23 cellular contexts compared by ENCODE assay signal in genomic region chr12:76462668-76463224, GRCh38.
DNase-seq lines count a peak whose midpoint lies in the region; ATAC-seq, FAIRE-seq and TF ChIP-seq lines count a peak whose summit lies in the region.
"Had no signal": no experiment of that assay in that cellular context is flagged by ENCODE, and none has a peak within 500 bp of the region (broad histone marks: within the 10 kb centered on the region; RNA-seq: fewer than 3 reads in every experiment).

No MANE protein-coding gene starts in this region.

- TF ChIP-seq CTCF in RWPE2 (IDR thresholded peaks at IDR 0.05; ENCODE audit: poor library complexity, severe bottlenecking) (no peak), sigmoid colon (IDR thresholded peaks at IDR 0.05) (no peak)

- peaks cover 5% of the 10 kb centered on the region for H3K79me1 ChIP-seq in mesendoderm (ENCODE audit: low read length)

- H3K9ac ChIP-seq in mesendoderm (ENCODE audit: low read length) = no peak overlapping the region

- H2BK5ac ChIP-seq in mesendoderm (ENCODE audit: low read length) = no peak overlapping the region

- no peak overlapping the region for H4K8ac ChIP-seq in mesendoderm (ENCODE audit: low read depth, low read length)

- no peaks in the 10 kb centered on the region for H3K9me3 Mint-ChIP-seq in activated T-cell treated with anti-CD3 and anti-CD28 coated beads, Interleukin-2, amount 50 U/mL, for 24 hours
- no peaks in the 10 kb centered on the region for H3K9me3 Mint-ChIP-seq in naive thymus-derived CD4-positive, alpha-beta T cell

- WGBS in sigmoid colon, 2 donors = 79 to 89% methylated on average over 2 of the region's 2 CpGs
- no CpG with 5 or more reads among the region's 2 CpGs for WGBS in mesendoderm (ENCODE audit: extremely low coverage, insufficient coverage, low lambda C conversion rate)

- H3K56ac ChIP-seq in mesendoderm (ENCODE audit: low read length) = no peak overlapping the region

- H3K27me3 ChIP-seq in RWPE2 (ENCODE audit: insufficient read depth, poor library complexity, severe bottlenecking) (no peaks in the 10 kb centered on the region), sigmoid colon (no peaks in the 10 kb centered on the region), mesendoderm (ENCODE audit: insufficient read depth, low read length, poor library complexity) (no peaks in the 10 kb centered on the region)
- H3K27me3 ChIP-seq in naive thymus-derived CD4-positive, alpha-beta T cell (ENCODE audit: control insufficient read depth in 2 of 2, insufficient read depth in 2 of 2, low read length in 2 of 2) = no peaks in the 10 kb centered on the region
- H3K27me3 ChIP-seq: left lung, Peyer's patch, tibial nerve had no signal

- no peak overlapping the region for H3K4ac ChIP-seq in mesendoderm (ENCODE audit: low read depth, low read length)

- H3K27me3 Mint-ChIP-seq in activated T-cell treated with anti-CD3 and anti-CD28 coated beads, Interleukin-2, amount 50 U/mL, for 24 hours = no peaks in the 10 kb centered on the region
- H3K27me3 Mint-ChIP-seq in naive thymus-derived CD4-positive, alpha-beta T cell = no peaks in the 10 kb centered on the region

- H2BK120ac ChIP-seq in mesendoderm (ENCODE audit: low read depth, low read length) = no peak overlapping the region

- peaks cover 51% of the 10 kb centered on the region for H3K4me1 Mint-ChIP-seq in activated T-cell treated with anti-CD3 and anti-CD28 coated beads, Interleukin-2, amount 50 U/mL, for 24 hours (ENCODE audit: low read depth)
- peaks cover 9 to 59% (median 52%) of the 10 kb centered on the region in 7 donors for H3K4me1 Mint-ChIP-seq in naive thymus-derived CD4-positive, alpha-beta T cell

- no peak overlapping the region for H2AK5ac ChIP-seq in mesendoderm (ENCODE audit: low read length)

- H3K36me3 Mint-ChIP-seq in activated T-cell treated with anti-CD3 and anti-CD28 coated beads, Interleukin-2, amount 50 U/mL, for 24 hours (ENCODE audit: low read depth) = peaks cover 6% of the 10 kb centered on the region
- peaks cover 0 to 7% (median 0%) of the 10 kb centered on the region in 5 donors for H3K36me3 Mint-ChIP-seq in naive thymus-derived CD4-positive, alpha-beta T cell

- H3K4me3 ChIP-seq in RWPE2 (ENCODE audit: severe bottlenecking) = no peak overlapping the region
- no peak overlapping the region for H3K4me3 ChIP-seq in naive thymus-derived CD4-positive, alpha-beta T cell (ENCODE audit: low read length)
- no peak overlapping the region for H3K4me3 ChIP-seq in sigmoid colon
- no peak overlapping the region for H3K4me3 ChIP-seq in mesendoderm (ENCODE audit: low read length)
- H3K4me3 ChIP-seq: A549, coronary artery, left lung, Peyer's patch, SK-N-MC, tibial nerve had no signal

- ATAC-seq in RWPE2 (ENCODE audit: low read depth) = peak; percentile 29; the same call in 1 of the 3 replicates
- ATAC-seq in naive thymus-derived CD4-positive, alpha-beta T cell = no peak
- ATAC-seq: A549, HCT116, left lung had no signal

- H3K4me2 ChIP-seq in mesendoderm (ENCODE audit: low read length) = no peak overlapping the region
- H3K4me2 ChIP-seq: A549 had no signal

- no peak for FAIRE-seq in frontal cortex (lab: Jason Lieb, UNC)
- FAIRE-seq: A549 had no signal

- H2BK15ac ChIP-seq in mesendoderm (replicated peaks; ENCODE audit: low read depth) = no peak overlapping the region

- TF ChIP-seq EP300 in sigmoid colon (IDR thresholded peaks at IDR 0.05) = no peak

- H4K5ac ChIP-seq in mesendoderm (ENCODE audit: low read length) = no peak overlapping the region

- H3K27ac ChIP-seq in RWPE2 (ENCODE audit: poor library complexity, severe bottlenecking) = no peak overlapping the region
- no peak overlapping the region for H3K27ac ChIP-seq in naive thymus-derived CD4-positive, alpha-beta T cell (ENCODE audit: low read depth, low read length)
- no peak overlapping the region for H3K27ac ChIP-seq in sigmoid colon
- H3K27ac ChIP-seq in mesendoderm (ENCODE audit: low read depth, low read length) = no peak overlapping the region
- H3K27ac ChIP-seq: A549, C4-2B, coronary artery, left lung, Peyer's patch, SK-N-MC, tibial nerve had no signal

- H3K9me3 ChIP-seq in RWPE2 (ENCODE audit: severe bottlenecking) (no peaks in the 10 kb centered on the region), sigmoid colon (no peaks in the 10 kb centered on the region)
- H3K9me3 ChIP-seq in naive thymus-derived CD4-positive, alpha-beta T cell (ENCODE audit: control insufficient read depth in 2 of 3, low read length in 3 of 3) = no peaks in the 10 kb centered on the region
- H3K9me3 ChIP-seq: A549, left lung, Peyer's patch, tibial nerve had no signal

- peaks cover 1% of the 10 kb centered on the region for H3K79me2 ChIP-seq in mesendoderm (ENCODE audit: control insufficient read depth, insufficient read depth, low read length)

- no peak overlapping the region for H3K18ac ChIP-seq in mesendoderm (ENCODE audit: low read length)

- no peak overlapping the region for H3K4me3 Mint-ChIP-seq in activated T-cell treated with anti-CD3 and anti-CD28 coated beads, Interleukin-2, amount 50 U/mL, for 24 hours
- no peak overlapping the region for H3K4me3 Mint-ChIP-seq in naive thymus-derived CD4-positive, alpha-beta T cell

- H3K27ac Mint-ChIP-seq in activated T-cell treated with anti-CD3 and anti-CD28 coated beads, Interleukin-2, amount 50 U/mL, for 24 hours = peak overlapping the region; percentile 45
- peak overlapping the region in 7 of 9 donors; percentile 2 to 72 (median 49) for H3K27ac Mint-ChIP-seq in naive thymus-derived CD4-positive, alpha-beta T cell

- no peak for TF ChIP-seq POLR2A in sigmoid colon (IDR thresholded peaks at IDR 0.05)

- H3K4me1 ChIP-seq in RWPE2 (ENCODE audit: insufficient read depth, poor library complexity, severe bottlenecking) = peaks cover 6% of the 10 kb centered on the region
- no peaks in the 10 kb centered on the region for H3K4me1 ChIP-seq in naive thymus-derived CD4-positive, alpha-beta T cell (ENCODE audit: control insufficient read depth in 2 of 2, insufficient read depth in 2 of 2, low read length in 2 of 2)
- H3K4me1 ChIP-seq in sigmoid colon = peaks cover 0 to 10% (median 7%) of the 10 kb centered on the region in 4 donors
- H3K4me1 ChIP-seq in mesendoderm (ENCODE audit: control insufficient read depth, low read depth, low read length) = peaks cover 1% of the 10 kb centered on the region
- H3K4me1 ChIP-seq: Peyer's patch, tibial nerve had no signal

- CTCF ChIA-PET in naive thymus-derived CD4-positive, alpha-beta T cell (lab: Charles Lee) = no interaction called here

- intact Hi-C loops in naive thymus-derived CD4-positive, alpha-beta T cell (cut with micrococcal nuclease) = no loop called here
- intact Hi-C loops in sigmoid colon (cut with DNase I) = no loop called here

- no peak overlapping the region for H3K23ac ChIP-seq in mesendoderm (ENCODE audit: low read length)

- POLR2A ChIA-PET in naive thymus-derived CD4-positive, alpha-beta T cell (lab: Charles Lee) = interaction anchor here (0.5 kb wide), 1 partner anchor 83 kb away, joined by 3 read pairs; no protein-coding TSS in a partner anchor

- DNase-seq in activated T-cell treated with anti-CD3 and anti-CD28 coated beads, Interleukin-2, amount 50 U/mL, for 24 hours = no peak
- DNase-seq in activated T-cell treated with anti-CD3 and anti-CD28 coated beads for 4 hours (no peak), HCEC 1CT (peak; percentile 49), RWPE2 (ENCODE audit: low spot score) (no peak), sigmoid colon (no peak), frontal cortex (ENCODE audit: low spot score in 2 of 2) (no peak), mesendoderm (no peak)
- DNase-seq in naive thymus-derived CD4-positive, alpha-beta T cell = no peak
- DNase-seq: activated CD4-positive, alpha-beta T cell treated with anti-CD3 and anti-CD28 coated beads for 1 hour; foreskin melanocyte; left lung; NCI-H82; occipital lobe; Peyer's patch; retina; stimulated activated CD4-positive, alpha-beta T cell treated with anti-CD3 and anti-CD28 coated beads, Interleukin-15, amount 100 ng/mL, for 24 hours; stimulated activated naive CD4-positive, alpha-beta T cell had no signal

- H3K36me3 ChIP-seq in RWPE2 (ENCODE audit: low read depth) (no peaks in the 10 kb centered on the region), sigmoid colon (no peaks in the 10 kb centered on the region), mesendoderm (ENCODE audit: control insufficient read depth, insufficient read depth, low read length) (no peaks in the 10 kb centered on the region)
- no peaks in the 10 kb centered on the region for H3K36me3 ChIP-seq in naive thymus-derived CD4-positive, alpha-beta T cell (ENCODE audit: control insufficient read depth in 2 of 3, insufficient read depth in 3 of 3, low read length in 3 of 3)
- H3K36me3 ChIP-seq: left lung, Peyer's patch, tibial nerve had no signal
